ENCODE assay signal across 8 cellular contexts in genomic region chr20:49676581-49677291, GRCh38. TPM values are rescaled to one million over a fixed set of nuclear protein-coding genes. Genes with fewer than 3 reads are reported as not detected.
A peak's percentile ranks its signal among the peaks of the same experiment; 100 is the strongest.
DNase-seq lines count a peak whose midpoint lies in the region; ATAC-seq and TF ChIP-seq lines count a peak whose summit lies in the region.

No MANE protein-coding gene starts in this region.

- peaks cover 4% of the 10 kb centered on the region for H3K36me3 Mint-ChIP-seq in activated T-cell treated with anti-CD3 and anti-CD28 coated beads, Interleukin-2, amount 50 U/mL, for 4 hours (ENCODE audit: insufficient read depth)

- H3K27ac ChIP-seq in right atrium auricular region, result peak overlapping the region; percentile 57

- DNase-seq in ELR (ENCODE audit: low read depth), result peak; percentile 86
- DNase-seq in MG63, result peak; percentile 38
- peak; percentile 26 for DNase-seq in activated T-cell treated with anti-CD3 and anti-CD28 coated beads, Interleukin-2, amount 50 U/mL, for 4 hours
- DNase-seq in right atrium auricular region (ENCODE audit: low spot score), result no peak
- DNase-seq in stimulated activated naive CD8-positive, alpha-beta T cell treated with anti-CD3 and anti-CD28 coated beads, Interleukin-15, amount 100 ng/mL, for 72 hours, result peak in 1 of 2 donors; percentile 73
- no peak for DNase-seq in dedifferentiated amniotic fluid mesenchymal stem cell (ENCODE audit: extremely low spot score)
- DNase-seq in NCI-H510A (lab: John Stamatoyannopoulos, UW), result no peak

- H3K4me1 ChIP-seq in right atrium auricular region, result peaks cover 0 to 69% of the 10 kb centered on the region in 2 donors

- H3K4me1 Mint-ChIP-seq in activated T-cell treated with anti-CD3 and anti-CD28 coated beads, Interleukin-2, amount 50 U/mL, for 4 hours (ENCODE audit: low read depth), result peaks cover 83% of the 10 kb centered on the region
- peaks cover 73% of the 10 kb centered on the region for H3K4me1 Mint-ChIP-seq in stimulated activated naive CD8-positive, alpha-beta T cell treated with anti-CD3 and anti-CD28 coated beads, Interleukin-15, amount 100 ng/mL, for 72 hours

- H3K4me3 ChIP-seq in MG63 (no peak overlapping the region), right atrium auricular region (no peak overlapping the region)

- TF ChIP-seq CTCF in right atrium auricular region (IDR thresholded peaks at IDR 0.05), result no peak

- H3K36me3 ChIP-seq in MG63 (peaks cover 6% of the 10 kb centered on the region), right atrium auricular region (no peaks in the 10 kb centered on the region)

- H3K9me3 Mint-ChIP-seq in activated T-cell treated with anti-CD3 and anti-CD28 coated beads, Interleukin-2, amount 50 U/mL, for 4 hours, result no peaks in the 10 kb centered on the region
- no peaks in the 10 kb centered on the region for H3K9me3 Mint-ChIP-seq in stimulated activated naive CD8-positive, alpha-beta T cell treated with anti-CD3 and anti-CD28 coated beads, Interleukin-15, amount 100 ng/mL, for 72 hours

- H3K27ac Mint-ChIP-seq in stimulated activated naive CD8-positive, alpha-beta T cell treated with anti-CD3 and anti-CD28 coated beads, Interleukin-15, amount 100 ng/mL, for 72 hours, result peak overlapping the region; percentile 19 to 30

- peak overlapping the region; percentile 25 for H3K4me3 Mint-ChIP-seq in activated T-cell treated with anti-CD3 and anti-CD28 coated beads, Interleukin-2, amount 50 U/mL, for 4 hours
- H3K4me3 Mint-ChIP-seq in stimulated activated naive CD8-positive, alpha-beta T cell treated with anti-CD3 and anti-CD28 coated beads, Interleukin-15, amount 100 ng/mL, for 72 hours, result peak overlapping the region; percentile 64 to 66

- no peaks in the 10 kb centered on the region for H3K27me3 Mint-ChIP-seq in activated T-cell treated with anti-CD3 and anti-CD28 coated beads, Interleukin-2, amount 50 U/mL, for 4 hours (ENCODE audit: low read depth)
- no peaks in the 10 kb centered on the region for H3K27me3 Mint-ChIP-seq in stimulated activated naive CD8-positive, alpha-beta T cell treated with anti-CD3 and anti-CD28 coated beads, Interleukin-15, amount 100 ng/mL, for 72 hours

- no peaks in the 10 kb centered on the region for H3K27me3 ChIP-seq in MG63
- H3K27me3 ChIP-seq in right atrium auricular region, result no peaks in the 10 kb centered on the region

- ATAC-seq in GM21723 (IDR thresholded peaks at IDR 0.05; ENCODE audit: unreplicated experiment), result peak; percentile 57
- ATAC-seq in activated T-cell treated with anti-CD3 and anti-CD28 coated beads, Interleukin-2, amount 50 U/mL, for 4 hours, result peak; percentile 57 to 67
- peak; percentile 95 for ATAC-seq in stimulated activated naive CD8-positive, alpha-beta T cell treated with anti-CD3 and anti-CD28 coated beads, Interleukin-15, amount 100 ng/mL, for 72 hours

- H3K9me3 ChIP-seq in MG63, result no peaks in the 10 kb centered on the region
- no peaks in the 10 kb centered on the region for H3K9me3 ChIP-seq in right atrium auricular region

RNA-seq across cellular contexts. Expression of gene B4GALT5, which starts 36.9 kb away (rescaled TPM):
- 20.3 and 20.4 TPM in 2 replicates for total RNA-seq in MG63 (2014; rRNA removed; shearing (Covaris generic); ENCODE audit: low replicate concordance)
- total RNA-seq in activated T-cell treated with anti-CD3 and anti-CD28 coated beads, Interleukin-2, amount 50 U/mL, for 4 hours, result 10 to 100 TPM; 41.6 to 51.9 (median 44.5) TPM
- total RNA-seq in right atrium auricular region, result 10 to 100 TPM; 17.7 to 24.4 TPM

Comparison
In these comparisons a context has a peak if more than half of its experiments do, and no peak if none do; other contexts are left out.
1. DNase-seq: peak in ELR (single experiment), MG63 (single experiment) and activated T-cell treated with anti-CD3 and anti-CD28 coated beads, Interleukin-2, amount 50 U/mL, for 4 hours (single experiment); none in right atrium auricular region (single experiment), dedifferentiated amniotic fluid mesenchymal stem cell (single experiment) and NCI-H510A (single experiment).
2. Peak in every context shown above with its lines, with median percentiles within 50 percentile points of each other: ATAC-seq.